In the genomic region with DNA sequence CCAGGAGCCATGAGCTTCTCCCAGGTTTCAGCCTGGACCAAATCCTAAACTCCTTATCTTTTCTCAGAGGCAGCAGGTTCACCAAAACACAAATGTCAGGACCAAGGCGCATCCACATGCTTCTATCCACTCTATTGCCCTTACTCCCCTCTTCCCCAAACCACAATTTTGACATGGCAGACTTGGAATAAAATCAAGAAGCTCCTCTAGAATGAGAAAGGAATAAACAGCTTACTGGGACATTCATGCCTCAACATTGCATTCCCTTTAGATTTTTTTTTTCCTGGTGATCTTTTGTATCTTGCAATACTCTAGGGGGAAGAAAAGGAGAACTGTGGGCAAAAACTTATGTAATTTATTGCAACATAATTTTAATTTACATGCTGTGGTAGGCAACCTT, we compare ENCODE assay signal across 16 cellular contexts.
DNase-seq lines count a peak whose midpoint lies in the region; ATAC-seq, FAIRE-seq and TF ChIP-seq lines count a peak whose summit lies in the region.
"Had no signal": no experiment of that assay in that cellular context is flagged by ENCODE, and none has a peak within 500 bp of the region (broad histone marks: within the 10 kb centered on the region; RNA-seq: fewer than 3 reads in every experiment).

No MANE protein-coding gene starts in this region.

- H3K4me1 ChIP-seq in HepG2 (ENCODE audit: insufficient read depth, low read length) (no peaks in the 10 kb centered on the region), right lobe of liver (no peaks in the 10 kb centered on the region), sigmoid colon (no peaks in the 10 kb centered on the region)
- H3K4me1 ChIP-seq: Caco-2 had no signal

- DNase-seq in HepG2 (ENCODE audit: low spot score) (no peak), right lobe of liver (no peak), NB4 (ENCODE audit: low read depth) (peak; percentile 49), fibroblast of gingiva (ENCODE audit: low read depth) (peak; percentile 40), SHP77 (lab: John Stamatoyannopoulos, UW) (no peak), sigmoid colon (no peak)
- DNase-seq: Caco-2; CD8-positive, alpha-beta memory T cell; DND-41; GDM1; GM23248 had no signal

- CTCF ChIA-PET in HepG2 (lab: Yijun Ruan, JAX; ENCODE audit: low intra/inter-chr PET ratio, low total read pairs) = no interaction called here

- ATAC-seq in HepG2 = no peak
- no peak for ATAC-seq in right lobe of liver
- ATAC-seq in HG02970 (IDR thresholded peaks at IDR 0.05; ENCODE audit: low FRiP score, unreplicated experiment) = no peak
- ATAC-seq: HCT116 had no signal

- no peaks in the 10 kb centered on the region for H3K79me2 ChIP-seq in HepG2 (ENCODE audit: insufficient read depth, low read length)

- no peak overlapping the region for H3K4me2 ChIP-seq in HepG2 (ENCODE audit: low read depth, low read length)

- 82% methylated on average over 1 of the region's 1 CpG for WGBS in HepG2 (ENCODE audit: low lambda C conversion rate)
- WGBS in right lobe of liver (ENCODE audit: insufficient coverage, low coverage, low lambda C conversion rate, missing lambda C conversion rate) = 100% methylated on average over 1 of the region's 1 CpG
- 95 to 99% methylated on average over 1 of the region's 1 CpG for WGBS in sigmoid colon, 2 donors

- H3K27ac ChIP-seq in HepG2 (ENCODE audit: extremely low read length, insufficient read depth, low read length) (no peak overlapping the region), right lobe of liver (no peak overlapping the region), sigmoid colon (no peak overlapping the region)
- H3K27ac ChIP-seq: GM23248 had no signal

- POLR2A ChIA-PET in HepG2 (lab: Yijun Ruan, JAX) = no interaction called here

- H3K27me3 ChIP-seq in HepG2 (ENCODE audit: control insufficient read depth in 1 of 2, insufficient read depth in 2 of 2, low read length in 2 of 2) (peaks cover 0 to 5% of the 10 kb centered on the region in 2 experiments; a peak in 1 of 5 replicates), right lobe of liver (no peaks in the 10 kb centered on the region), sigmoid colon (no peaks in the 10 kb centered on the region)

- no peak for TF ChIP-seq POLR2A in HepG2 (IDR thresholded peaks at IDR 0.05; ENCODE audit: insufficient read depth in 1 of 2, low read depth in 2 of 2, low read length in 2 of 2)
- TF ChIP-seq POLR2A in right lobe of liver (IDR thresholded peaks at IDR 0.05) = no peak
- no peak for TF ChIP-seq POLR2A in NB4 (IDR thresholded peaks at IDR 0.05; ENCODE audit: extremely low read depth, insufficient read length)
- TF ChIP-seq POLR2A in sigmoid colon (IDR thresholded peaks at IDR 0.05) = no peak

- no peaks in the 10 kb centered on the region for H3K9me3 ChIP-seq in HepG2 (ENCODE audit: low read length)
- H3K9me3 ChIP-seq in right lobe of liver = no peaks in the 10 kb centered on the region
- H3K9me3 ChIP-seq in sigmoid colon = no peaks in the 10 kb centered on the region
- H3K9me3 ChIP-seq: Caco-2 had no signal

- TF ChIP-seq RAD21 in HepG2 (CRISPR knock-in tag; IDR thresholded peaks at IDR 0.05) = no peak

- BruUV-seq in HepG2 (replicated peaks; lab: Mats Ljungman, UMichigan) = no TSS peak

- H2AFZ ChIP-seq in HepG2 (ENCODE audit: low read length) = no peak overlapping the region
- H2AFZ ChIP-seq: GM23248 had no signal

- H4K20me1 ChIP-seq in HepG2 (ENCODE audit: insufficient read depth, low read length) = no peaks in the 10 kb centered on the region

- intact Hi-C loops in HepG2 (cut with micrococcal nuclease; ENCODE audit: unreplicated experiment) (no loop called here), right lobe of liver (cut with DNase I) (no loop called here), sigmoid colon (cut with DNase I) (no loop called here)

- H3K4me3 ChIP-seq in HepG2 (replicated peaks in 1 of 3; ENCODE audit: insufficient read depth in 1 of 3, low read depth in 2 of 3, low read length in 3 of 3) (no peak overlapping the region), right lobe of liver (no peak overlapping the region), NB4 (ENCODE audit: low read depth, low read length) (no peak overlapping the region), sigmoid colon (no peak overlapping the region)
- H3K4me3 ChIP-seq: GM23248 had no signal

- H3K9ac ChIP-seq in HepG2 (ENCODE audit: insufficient read depth, low read depth, low read length) = no peak overlapping the region
- H3K9ac ChIP-seq: GM23248 had no signal

- TF ChIP-seq CTCF in HepG2 (CRISPR knock-in tag; IDR thresholded peaks at IDR 0.05) = no peak
- no peak for TF ChIP-seq CTCF in right lobe of liver (IDR thresholded peaks at IDR 0.05)
- TF ChIP-seq CTCF in NB4 (IDR thresholded peaks at IDR 0.05; ENCODE audit: low read depth, low read length) = no peak
- no peak for TF ChIP-seq CTCF in sigmoid colon (IDR thresholded peaks at IDR 0.05)

- TF ChIP-seq EP300 in HepG2 (IDR thresholded peaks at IDR 0.05; ENCODE audit: low read depth in 2 of 2, low read length in 2 of 2) (no peak), HepG2 (CRISPR knock-in tag; IDR thresholded peaks at IDR 0.05; ENCODE audit: borderline replicate concordance) (no peak), sigmoid colon (IDR thresholded peaks at IDR 0.05) (no peak)

- in situ Hi-C loops in HepG2 (cut with HindIII; ENCODE audit: extremely low pct_ligation_motif_present, low pct_unique_long_range_greater_than_20kb) = no loop called here

- H3K36me3 ChIP-seq in HepG2 (replicated peaks in 1 of 2; ENCODE audit: control insufficient read depth in 1 of 2, insufficient read depth in 2 of 2, low read length in 2 of 2) (no peaks in the 10 kb centered on the region), right lobe of liver (no peaks in the 10 kb centered on the region), sigmoid colon (no peaks in the 10 kb centered on the region)

- no peak for FAIRE-seq in HepG2 (lab: Jason Lieb, UNC)
- FAIRE-seq: A204.1, GM19239, H54 had no signal

TF ChIP-seq in HepG2, 621 proteins besides CTCF, POLR2A, EP300 and RAD21:
- TF ChIP-seq GMEB2 (CRISPR knock-in tag; IDR thresholded peaks at IDR 0.05; ENCODE audit: low read depth) (no peak), CEBPB (IDR thresholded peaks at IDR 0.05; ENCODE audit: borderline replicate concordance, low read depth, low read length) (peak; percentile 17; the same call in 1 of the 2 replicates), ZBTB33 (CRISPR knock-in tag; IDR thresholded peaks at IDR 0.05) (no peak)

Comparison
In these comparisons a context has a peak if more than half of its experiments do, and no peak if none do; other contexts are left out.
1. DNase-seq: peak in NB4 (single experiment) and fibroblast of gingiva (single experiment); none in HepG2 (single experiment), right lobe of liver (0 of 3), SHP77 (0 of 2) and sigmoid colon (single experiment).